23 cellular contexts compared by ENCODE assay signal in genomic region chr11:108913204-108913603, GRCh38.
"Had no signal": no experiment of that assay in that cellular context is flagged by ENCODE, and none has a peak within 500 bp of the region (broad histone marks: within the 10 kb centered on the region; RNA-seq: fewer than 3 reads in every experiment).

No MANE protein-coding gene starts in this region.

- FAIRE-seq: endometrium, kidney, pancreas had no signal

- ATAC-seq: activated CD4-positive, alpha-beta T cell treated with anti-CD3 and anti-CD28 coated beads for 36 hours; activated T-helper 17 cell treated with anti-CD3 and anti-CD28 coated beads, Interleukin-2, amount 50 U/mL, for 72 hours; heart right ventricle; lower lobe of right lung; naive thymus-derived CD8-positive, alpha-beta T cell; pancreas; psoas muscle; stimulated activated naive CD8-positive, alpha-beta T cell treated with anti-CD3 and anti-CD28 coated beads, Interleukin-15, Interleukin-2, amounts not matched to agents 100 U/mL and 50 U/mL, for 24 hours; T-helper 17 cell had no signal

- H3K4me3 ChIP-seq: adrenal gland, ascending aorta, breast epithelium, colonic mucosa, heart right ventricle, lower lobe of right lung, pancreas, psoas muscle, right atrium auricular region had no signal

- H3K27ac ChIP-seq: adrenal gland, ascending aorta, breast epithelium, colonic mucosa, heart right ventricle, lower lobe of right lung, pancreas, psoas muscle, right atrium auricular region had no signal

- H3K9me3 ChIP-seq: adrenal gland, ascending aorta, breast epithelium, colonic mucosa, heart right ventricle, lower lobe of right lung, pancreas, psoas muscle, right atrium auricular region had no signal

- H3K27me3 ChIP-seq: adrenal gland, ascending aorta, breast epithelium, colonic mucosa, heart right ventricle, pancreas, right atrium auricular region had no signal

- H3K36me3 ChIP-seq: adrenal gland, breast epithelium, colonic mucosa, pancreas, right atrium auricular region had no signal

- DNase-seq: activated B cell treated with CpG ODN at 0.5 μM for 24 hours; activated CD4-positive, alpha-beta T cell treated with anti-CD3 and anti-CD28 coated beads for 36 hours; activated CD4-positive, alpha-beta T cell treated with anti-CD3 and anti-CD28 coated beads, Interleukin-2, amount 50 U/mL, for 4 hours; activated CD8-positive, alpha-beta memory T cell treated with anti-CD3 and anti-CD28 coated beads for 24 hours; activated CD8-positive, alpha-beta memory T cell treated with anti-CD3 and anti-CD28 coated beads, Interleukin-2, amount 50 U/mL, for 4 hours; activated naive CD4-positive, alpha-beta T cell; activated T-cell treated with anti-CD3 and anti-CD28 coated beads, Interleukin-2, amount 50 U/mL, for 24 hours; adrenal gland; colonic mucosa; heart right ventricle; kidney; lower lobe of right lung; naive thymus-derived CD8-positive, alpha-beta T cell; pancreas; psoas muscle; stimulated activated CD4-positive, alpha-beta T cell treated with anti-CD3 and anti-CD28 coated beads, Interleukin-4, amount 100 ng/mL, for 24 hours; stimulated activated naive CD8-positive, alpha-beta T cell treated with anti-CD3 and anti-CD28 coated beads, Interleukin-15, Interleukin-2, amounts not matched to agents 100 U/mL and 50 U/mL, for 24 hours; T-helper 17 cell had no signal

- H3K4me1 ChIP-seq: ascending aorta, breast epithelium, colonic mucosa, lower lobe of right lung, pancreas had no signal
